In genomic region chr21:44294391-44295162, GRCh38 we compare ENCODE assay signal across 8 cellular contexts. TPM values are rescaled to one million over a fixed set of nuclear protein-coding genes. Genes with fewer than 3 reads are reported as not detected.
DNase-seq lines count a peak whose midpoint lies in the region; ATAC-seq and TF ChIP-seq lines count a peak whose summit lies in the region.
"Had no signal": no experiment of that assay in that cellular context is flagged by ENCODE, and none has a peak within 500 bp of the region (broad histone marks: within the 10 kb centered on the region; RNA-seq: fewer than 3 reads in every experiment).

No MANE protein-coding gene starts in this region.

- no peak overlapping the region for H4K5ac ChIP-seq in mesendoderm (ENCODE audit: low read length)

- no peak overlapping the region for H2BK15ac ChIP-seq in mesendoderm (replicated peaks; ENCODE audit: low read depth)

- H3K79me1 ChIP-seq in mesendoderm (ENCODE audit: low read length), result no peaks in the 10 kb centered on the region

- H3K4me2 ChIP-seq in mesendoderm (ENCODE audit: low read length), result no peak overlapping the region
- H3K4me2 ChIP-seq: hepatocyte had no signal

- H3K9ac ChIP-seq in mesendoderm (ENCODE audit: low read length), result no peak overlapping the region

- H3K27me3 ChIP-seq in brain microvascular endothelial cell (replicated peaks), result no peaks in the 10 kb centered on the region
- H3K27me3 ChIP-seq in psoas muscle (ENCODE audit: insufficient read depth in 3 of 3, low read length in 2 of 3), result peaks cover 0 to 17% (median 7%) of the 10 kb centered on the region in 3 donors
- H3K27me3 ChIP-seq in mesendoderm (ENCODE audit: insufficient read depth, low read length, poor library complexity), result no peaks in the 10 kb centered on the region
- H3K27me3 ChIP-seq: hepatocyte had no signal

- intact Hi-C loops in psoas muscle (cut with DNase I), result no loop called here

- H3K36me3 ChIP-seq in brain microvascular endothelial cell (replicated peaks) (no peaks in the 10 kb centered on the region), psoas muscle (ENCODE audit: insufficient read depth in 1 of 2, low read depth in 1 of 2) (no peaks in the 10 kb centered on the region), mesendoderm (ENCODE audit: control insufficient read depth, insufficient read depth, low read length) (no peaks in the 10 kb centered on the region)
- H3K36me3 ChIP-seq: WERI-Rb-1 had no signal

- no peak overlapping the region for H2AK5ac ChIP-seq in mesendoderm (ENCODE audit: low read length)

- H3K18ac ChIP-seq in mesendoderm (ENCODE audit: low read length), result no peak overlapping the region

- no peak overlapping the region for H3K56ac ChIP-seq in mesendoderm (ENCODE audit: low read length)

- H3K79me2 ChIP-seq in mesendoderm (ENCODE audit: control insufficient read depth, insufficient read depth, low read length), result no peaks in the 10 kb centered on the region

- peaks cover 12% of the 10 kb centered on the region for H3K4me1 ChIP-seq in psoas muscle
- peaks cover 3% of the 10 kb centered on the region for H3K4me1 ChIP-seq in mesendoderm (ENCODE audit: control insufficient read depth, low read depth, low read length)

- in situ Hi-C loops in brain microvascular endothelial cell (cut with HindIII; ENCODE audit: low pct_ligation_motif_present, low sequenced_read_pairs), result no loop called here

- ATAC-seq in psoas muscle (no peak), GM19328 (IDR thresholded peaks at IDR 0.05; ENCODE audit: unreplicated experiment) (no peak), HG03354 (IDR thresholded peaks at IDR 0.05; ENCODE audit: poor library complexity, severe bottlenecking, unreplicated experiment) (no peak)

- H3K9me3 ChIP-seq in psoas muscle, result no peaks in the 10 kb centered on the region

- WGBS in psoas muscle, 3 donors, result 29 to 47% (median 36%) methylated on average over 25 to 26 of the region's 26 CpGs
- WGBS in mesendoderm (ENCODE audit: extremely low coverage, insufficient coverage, low lambda C conversion rate), result no CpG with 5 or more reads among the region's 26 CpGs

- no peak overlapping the region for H3K23ac ChIP-seq in mesendoderm (ENCODE audit: low read length)

- no peak overlapping the region for H2BK120ac ChIP-seq in mesendoderm (ENCODE audit: low read depth, low read length)

- peak; percentile 42 for DNase-seq in M059J (ENCODE audit: low read depth)
- DNase-seq in brain microvascular endothelial cell, result peak; percentile 40
- peak; percentile 79 to 92 for DNase-seq in psoas muscle
- DNase-seq in mesendoderm, result no peak
- DNase-seq: WERI-Rb-1 had no signal

- no peak overlapping the region for H2BK5ac ChIP-seq in mesendoderm (ENCODE audit: low read length)

- H3K4ac ChIP-seq in mesendoderm (ENCODE audit: low read depth, low read length), result no peak overlapping the region

- no peak overlapping the region for H3K4me3 ChIP-seq in brain microvascular endothelial cell (ENCODE audit: low read depth, low read length)
- H3K4me3 ChIP-seq in psoas muscle, result no peak overlapping the region
- H3K4me3 ChIP-seq in mesendoderm (ENCODE audit: low read length), result no peak overlapping the region
- H3K4me3 ChIP-seq: hepatocyte had no signal

- TF ChIP-seq CTCF in brain microvascular endothelial cell (IDR thresholded peaks at IDR 0.05; ENCODE audit: low read depth, low read length, missing control alignments) (no peak), psoas muscle (IDR thresholded peaks at IDR 0.05) (no peak)

- H3K27ac ChIP-seq in brain microvascular endothelial cell, result no peak overlapping the region
- no peak overlapping the region for H3K27ac ChIP-seq in psoas muscle
- H3K27ac ChIP-seq in mesendoderm (ENCODE audit: low read depth, low read length), result no peak overlapping the region
- H3K27ac ChIP-seq: hepatocyte, WERI-Rb-1 had no signal

- H4K8ac ChIP-seq in mesendoderm (ENCODE audit: low read depth, low read length), result no peak overlapping the region

RNA-seq across cellular contexts. Expression of gene PFKL, which starts 5.3 kb away (rescaled TPM):
- 129 and 226 TPM in 2 replicates for total RNA-seq in M059J (2014; rRNA removed; shearing (Covaris generic))
- total RNA-seq in psoas muscle, result 10 to 100 TPM; 17.8 to 33.6 (median 27.7) TPM
- polyA plus RNA-seq in psoas muscle, result 10 to 100 TPM in 2 of 3 donors, 1 to 10 TPM in 1; 9.2 to 21.2 (median 13.7) TPM
- polyA plus RNA-seq in mesendoderm (2013, experiment 1 of 2), result 41.1 TPM
- polyA plus RNA-seq in mesendoderm (2013, experiment 2 of 2), result 42.3 TPM

RNA-seq across cellular contexts. Expression of gene AIRE, which starts 8.9 kb away (rescaled TPM):
- not detected in 2 replicates for total RNA-seq in M059J (2014; rRNA removed; shearing (Covaris generic))
- total RNA-seq in psoas muscle, result under 1 TPM in 1 of 4 donors, not detected in 3; 0.19 TPM
- polyA plus RNA-seq in psoas muscle, result under 1 TPM; 0.01 to 0.17 (median 0.04) TPM
- 0.08 TPM for polyA plus RNA-seq in mesendoderm (2013, experiment 1 of 2)
- 0.10 TPM for polyA plus RNA-seq in mesendoderm (2013, experiment 2 of 2)

RNA-seq across cellular contexts. Expression of gene DNMT3L, which starts 32.9 kb away (rescaled TPM):
- total RNA-seq in M059J (2014; rRNA removed; shearing (Covaris generic)), result not detected in 2 replicates
- not detected for total RNA-seq in psoas muscle
- not detected for polyA plus RNA-seq in psoas muscle
- 1.9 TPM for polyA plus RNA-seq in mesendoderm (2013, experiment 1 of 2)
- polyA plus RNA-seq in mesendoderm (2013, experiment 2 of 2), result 1.5 TPM
- total RNA-seq: hepatocyte had no signal

RNA-seq across cellular contexts. Expression of gene CFAP410, which starts 44.6 kb away (rescaled TPM):
- 30.5 and 33.4 TPM in 2 replicates for total RNA-seq in M059J (2014; rRNA removed; shearing (Covaris generic))
- total RNA-seq in psoas muscle, result 10 to 100 TPM in 2 of 4 donors, 1 to 10 TPM in 2; 8.3 to 10.5 (median 9.7) TPM
- polyA plus RNA-seq in psoas muscle, result 10 to 100 TPM in 2 of 3 donors, 1 to 10 TPM in 1; 9.9 to 13.7 (median 10.1) TPM
- 10.7 TPM for polyA plus RNA-seq in mesendoderm (2013, experiment 1 of 2)
- polyA plus RNA-seq in mesendoderm (2013, experiment 2 of 2), result 10.9 TPM

RNA-seq across cellular contexts. Expression of gene ICOSLG, which starts 53.8 kb away (rescaled TPM):
- total RNA-seq in M059J (2014; rRNA removed; shearing (Covaris generic)), result 0.10 TPM in 1 of 2 replicates, not detected in the other
- 1 to 10 TPM in 3 of 4 donors, under 1 TPM in 1; 0.69 to 5.9 (median 2.6) TPM for total RNA-seq in psoas muscle
- polyA plus RNA-seq in psoas muscle, result 1 to 10 TPM in 2 of 3 donors, under 1 TPM in 1; 0.27 to 1.6 (median 1.0) TPM
- 5.3 TPM for polyA plus RNA-seq in mesendoderm (2013, experiment 1 of 2)
- polyA plus RNA-seq in mesendoderm (2013, experiment 2 of 2), result 5.3 TPM
